In the genomic region with DNA sequence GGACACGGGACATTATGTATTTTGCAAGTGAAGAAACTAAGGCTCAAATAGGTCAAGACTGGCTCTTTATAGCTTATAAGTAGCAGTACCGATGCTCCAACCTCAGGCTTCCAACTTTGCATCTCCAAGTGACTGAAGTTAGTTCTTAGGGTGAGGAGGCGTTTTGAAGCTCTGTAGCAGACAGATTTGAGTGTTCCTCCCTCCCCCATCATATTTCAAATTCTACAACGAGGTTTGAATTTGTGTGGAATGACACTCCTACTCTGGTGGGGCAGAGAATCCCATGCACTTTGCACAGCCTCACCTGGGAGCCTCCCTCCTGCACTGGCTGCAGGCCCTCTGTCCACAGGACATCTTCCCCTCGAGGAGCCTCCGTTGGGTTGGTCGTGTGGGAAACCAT, we compare ENCODE assay signal across 34 cellular contexts.
"Had no signal": no experiment of that assay in that cellular context is flagged by ENCODE, and none has a peak within 500 bp of the region (broad histone marks: within the 10 kb centered on the region; RNA-seq: fewer than 3 reads in every experiment).

No MANE protein-coding gene starts in this region.

- ATAC-seq: activated CD4-positive, alpha-beta T cell treated with anti-CD3 and anti-CD28 coated beads for 36 hours; activated CD4-positive, CD25-positive, alpha-beta regulatory T cell treated with anti-CD3 and anti-CD28 coated beads, Interleukin-2, amount 50 U/mL, for 24 hours; activated CD8-positive, alpha-beta T cell treated with anti-CD3 and anti-CD28 coated beads for 36 hours; activated naive CD4-positive, alpha-beta T cell treated with anti-CD3 and anti-CD28 coated beads, Interleukin-2, amount 50 U/mL, for 72 hours; activated T-cell treated with anti-CD3 and anti-CD28 coated beads, Interleukin-2, amount 50 U/mL, for 4 hours; activated T-cell treated with anti-CD3 and anti-CD28 coated beads, Interleukin-2, amount 50 U/mL, for 72 hours; activated T-helper 17 cell treated with anti-CD3 and anti-CD28 coated beads, Interleukin-2, amount 50 U/mL, for 72 hours; body of pancreas; T-cell; T-helper 17 cell; WTC11 had no signal

- H3K9me3 ChIP-seq: adrenal gland, body of pancreas, breast epithelium had no signal

- H3K36me3 ChIP-seq: adrenal gland, brain microvascular endothelial cell, breast epithelium, WERI-Rb-1 had no signal

- DNase-seq: activated CD4-positive, alpha-beta memory T cell treated with anti-CD3 and anti-CD28 coated beads for 36 hours; activated CD4-positive, alpha-beta T cell treated with anti-CD3 and anti-CD28 coated beads for 1 hour; activated CD4-positive, alpha-beta T cell treated with anti-CD3 and anti-CD28 coated beads for 36 hours; activated CD4-positive, alpha-beta T cell treated with anti-CD3 and anti-CD28 coated beads for 48 hours; activated CD4-positive, alpha-beta T cell treated with anti-CD3 and anti-CD28 coated beads, Interleukin-2, amount 10 ng/mL, durations not matched to agents 7 days and 5 days; activated CD4-positive, alpha-beta T cell treated with anti-CD3 and anti-CD28 coated beads, Interleukin-2, amount 50 U/mL, for 4 hours; activated CD4-positive, CD25-positive, alpha-beta regulatory T cell; activated CD8-positive, alpha-beta memory T cell treated with anti-CD3 and anti-CD28 coated beads, Interleukin-2, amount 50 U/mL, for 4 hours; activated CD8-positive, alpha-beta T cell treated with anti-CD3 and anti-CD28 coated beads for 36 hours; activated effector memory CD4-positive, alpha-beta T cell treated with anti-CD3 and anti-CD28 coated beads, Interleukin-2, amount 50 U/mL, for 16 hours; activated gamma-delta T cell treated with Interleukin-2 at 50 U/mL for 16 hours; activated naive CD4-positive, alpha-beta T cell; activated naive CD4-positive, alpha-beta T cell treated with anti-CD3 and anti-CD28 coated beads for 36 hours; activated naive CD4-positive, alpha-beta T cell treated with anti-CD3 and anti-CD28 coated beads, Interleukin-2, amount 50 U/mL, for 16 hours; activated naive CD8-positive, alpha-beta T cell treated with anti-CD3 and anti-CD28 coated beads for 36 hours; activated T-cell treated with anti-CD3 and anti-CD28 coated beads for 4 hours; activated T-cell treated with anti-CD3 and anti-CD28 coated beads, Interleukin-2, amount 50 U/mL, for 1 hour; activated T-cell treated with anti-CD3 and anti-CD28 coated beads, Interleukin-2, amount 50 U/mL, for 4 hours; activated T-cell treated with anti-CD3 and anti-CD28 coated beads, Interleukin-2, amount 50 U/mL, for 72 hours; adrenal gland; amniotic stem cell; aorta; body of pancreas; central memory CD4-positive, alpha-beta T cell; T-cell; T-helper 17 cell; T1000; WERI-Rb-1 had no signal

- H3K27ac ChIP-seq: adrenal gland, body of pancreas, brain microvascular endothelial cell, breast epithelium, WERI-Rb-1 had no signal

- H3K4me3 ChIP-seq: adrenal gland, body of pancreas, breast epithelium had no signal

- H3K27me3 ChIP-seq: body of pancreas, breast epithelium had no signal

- H3K4me1 ChIP-seq: adrenal gland, body of pancreas, breast epithelium had no signal
